Comparison of ENCODE assay signal across 16 cellular contexts in genomic region chr11:73053964-73054363, GRCh38.
DNase-seq lines count a peak whose midpoint lies in the region; ATAC-seq and TF ChIP-seq lines count a peak whose summit lies in the region.
"Had no signal": no experiment of that assay in that cellular context is flagged by ENCODE, and none has a peak within 500 bp of the region (broad histone marks: within the 10 kb centered on the region; RNA-seq: fewer than 3 reads in every experiment).

No MANE protein-coding gene starts in this region.

- TF ChIP-seq CTCF in nephron progenitor cell (IDR thresholded peaks at IDR 0.05) (no peak), left ventricle myocardium inferior (IDR thresholded peaks at IDR 0.05; ENCODE audit: borderline replicate concordance) (no peak), uterus (IDR thresholded peaks at IDR 0.05) (no peak)

- H3K9me3 Mint-ChIP-seq in CD4-positive, CD25-positive, alpha-beta regulatory T cell = peaks cover 0 to 3% (median 0%) of the 10 kb centered on the region in 7 donors
- H3K9me3 Mint-ChIP-seq in nephron progenitor cell = no peaks in the 10 kb centered on the region
- H3K9me3 Mint-ChIP-seq: T-cell had no signal

- H3K36me3 ChIP-seq in CD4-positive, CD25-positive, alpha-beta regulatory T cell (ENCODE audit: control insufficient read depth, insufficient read depth, low read length) = no peaks in the 10 kb centered on the region
- H3K36me3 ChIP-seq in left ventricle myocardium inferior (no peaks in the 10 kb centered on the region), uterus (no peaks in the 10 kb centered on the region)

- H3K27me3 Mint-ChIP-seq in CD4-positive, CD25-positive, alpha-beta regulatory T cell = no peaks in the 10 kb centered on the region
- peaks cover 3% of the 10 kb centered on the region for H3K27me3 Mint-ChIP-seq in nephron progenitor cell (ENCODE audit: low read depth, poor library complexity)
- H3K27me3 Mint-ChIP-seq: T-cell had no signal

- H3K36me3 Mint-ChIP-seq in CD4-positive, CD25-positive, alpha-beta regulatory T cell = peaks cover 8% of the 10 kb centered on the region
- H3K36me3 Mint-ChIP-seq in nephron progenitor cell (ENCODE audit: low read depth) = peaks cover 10% of the 10 kb centered on the region

- peaks cover 13 to 49% (median 26%) of the 10 kb centered on the region in 4 donors for H3K4me1 Mint-ChIP-seq in CD4-positive, CD25-positive, alpha-beta regulatory T cell
- H3K4me1 Mint-ChIP-seq in nephron progenitor cell = no peaks in the 10 kb centered on the region

- H3K4me1 ChIP-seq in CD4-positive, CD25-positive, alpha-beta regulatory T cell (ENCODE audit: control insufficient read depth, insufficient read depth, low read length, poor library complexity, severe bottlenecking) = no peaks in the 10 kb centered on the region
- H3K4me1 ChIP-seq in left ventricle myocardium inferior (peaks cover 34% of the 10 kb centered on the region), uterus (no peaks in the 10 kb centered on the region)

- DNase-seq in CD4-positive, CD25-positive, alpha-beta regulatory T cell = no peak
- DNase-seq in MV-4-11 (lab: John Stamatoyannopoulos, UW) = peak; percentile 25
- peak; percentile 67 for DNase-seq in amniotic epithelial cell (ENCODE audit: low read depth)
- DNase-seq in nephron progenitor cell = no peak
- DNase-seq in left ventricle myocardium inferior = no peak
- no peak for DNase-seq in uterus
- DNase-seq: DMS79, KBM-7, NCI-H1417, NCI-H2029, NCI-H446, NCI-H69, T-cell had no signal

- no peak for ATAC-seq in CD4-positive, CD25-positive, alpha-beta regulatory T cell (ENCODE audit: low read depth in 2 of 2)
- ATAC-seq in HG03521 (IDR thresholded peaks at IDR 0.05; ENCODE audit: unreplicated experiment) = no peak
- ATAC-seq: A549, Right ventricle myocardium inferior, T-cell had no signal

- no peaks in the 10 kb centered on the region for H3K27me3 ChIP-seq in CD4-positive, CD25-positive, alpha-beta regulatory T cell (ENCODE audit: control insufficient read depth, insufficient read depth, low read length)
- H3K27me3 ChIP-seq in left ventricle myocardium inferior (ENCODE audit: low read depth) (no peaks in the 10 kb centered on the region), uterus (no peaks in the 10 kb centered on the region)

- H3K9me3 ChIP-seq in CD4-positive, CD25-positive, alpha-beta regulatory T cell (ENCODE audit: control insufficient read depth in 2 of 2, low read length in 2 of 2) = no peaks in the 10 kb centered on the region
- H3K9me3 ChIP-seq in left ventricle myocardium inferior (replicated peaks) = no peaks in the 10 kb centered on the region
- H3K9me3 ChIP-seq in uterus = no peaks in the 10 kb centered on the region
- H3K9me3 ChIP-seq: A549 had no signal

- no peak overlapping the region for H3K4me3 ChIP-seq in CD4-positive, CD25-positive, alpha-beta regulatory T cell (ENCODE audit: low read depth, low read length)
- H3K4me3 ChIP-seq in left ventricle myocardium inferior (no peak overlapping the region), uterus (no peak overlapping the region)
- H3K4me3 ChIP-seq: A549 had no signal

- intact Hi-C loops in left ventricle myocardium inferior (cut with micrococcal nuclease) = no loop called here
- intact Hi-C loops in uterus (cut with DNase I; ENCODE audit: low total_unique reads) = no loop called here

- no peak for TF ChIP-seq POLR2A in uterus (IDR thresholded peaks at IDR 0.05)

- peak overlapping the region in 2 of 3 donors; percentile 64 to 66 for H3K27ac Mint-ChIP-seq in CD4-positive, CD25-positive, alpha-beta regulatory T cell
- H3K27ac Mint-ChIP-seq in nephron progenitor cell = peak overlapping the region; percentile 70

- no peak overlapping the region for H3K27ac ChIP-seq in CD4-positive, CD25-positive, alpha-beta regulatory T cell (ENCODE audit: insufficient read depth, low read length, poor library complexity, severe bottlenecking)
- H3K27ac ChIP-seq in left ventricle myocardium inferior (replicated peaks) (no peak overlapping the region), uterus (no peak overlapping the region)
- H3K27ac ChIP-seq: A549 had no signal

- H3K4me3 Mint-ChIP-seq in CD4-positive, CD25-positive, alpha-beta regulatory T cell = no peak overlapping the region
- H3K4me3 Mint-ChIP-seq in nephron progenitor cell = no peak overlapping the region
- H3K4me3 Mint-ChIP-seq: T-cell had no signal

Comparison
In these comparisons a context has a peak if more than half of its experiments do, and no peak if none do; other contexts are left out.
1. DNase-seq: peak in MV-4-11 (single experiment) and amniotic epithelial cell (single experiment); none in CD4-positive, CD25-positive, alpha-beta regulatory T cell (0 of 3), nephron progenitor cell (single experiment), left ventricle myocardium inferior (single experiment) and uterus (0 of 2).